8 cellular contexts compared by ENCODE assay signal in genomic region chr3:138687236-138687635, GRCh38.
A peak's percentile ranks its signal among the peaks of the same experiment; 100 is the strongest.
DNase-seq lines count a peak whose midpoint lies in the region; ATAC-seq and TF ChIP-seq lines count a peak whose summit lies in the region.

No MANE protein-coding gene starts in this region.

- intact Hi-C loops in Right ventricle myocardium superior (cut with DNase I), result no loop called here
- intact Hi-C loops in activated T-helper 2 cell treated with anti-CD3 and anti-CD28 coated beads, Interferon-gamma antibody, Interleukin-2, Interleukin-4, amounts not matched to agents 10 μg/mL and 5 μg/mL and 100 μg/mL, durations not matched to agents 14 hours and 24 hours and 36 hours (cut with micrococcal nuclease), result loop anchor here (5.0 kb wide), 1 partner anchor 95 kb away; the partner anchor contains the start of gene CEP70

- TF ChIP-seq CTCF in cardiac muscle cell (IDR thresholded peaks at IDR 0.05; ENCODE audit: low read depth, low read length), result no peak

- H3K18ac ChIP-seq in mesendoderm (ENCODE audit: low read length), result no peak overlapping the region

- H3K79me2 ChIP-seq in mesendoderm (ENCODE audit: control insufficient read depth, insufficient read depth, low read length), result no peaks in the 10 kb centered on the region

- H3K4me2 ChIP-seq in mesendoderm (ENCODE audit: low read length), result no peak overlapping the region

- H2BK15ac ChIP-seq in mesendoderm (replicated peaks; ENCODE audit: low read depth), result no peak overlapping the region

- peak overlapping the region; percentile 35 for H3K27ac Mint-ChIP-seq in activated T-helper 2 cell treated with anti-CD3 and anti-CD28 coated beads, Interferon-gamma antibody, Interleukin-2, Interleukin-4, amounts not matched to agents 10 μg/mL and 5 μg/mL and 100 μg/mL, durations not matched to agents 14 hours and 24 hours and 36 hours

- no peak overlapping the region for H3K23ac ChIP-seq in mesendoderm (ENCODE audit: low read length)

- H2BK5ac ChIP-seq in mesendoderm (ENCODE audit: low read length), result no peak overlapping the region

- no peak overlapping the region for H3K4me3 Mint-ChIP-seq in activated T-helper 2 cell treated with anti-CD3 and anti-CD28 coated beads, Interferon-gamma antibody, Interleukin-2, Interleukin-4, amounts not matched to agents 10 μg/mL and 5 μg/mL and 100 μg/mL, durations not matched to agents 14 hours and 24 hours and 36 hours (ENCODE audit: low read depth)

- no CpG with 5 or more reads among the region's 1 CpG for WGBS in mesendoderm (ENCODE audit: extremely low coverage, insufficient coverage, low lambda C conversion rate)

- H3K9ac ChIP-seq in mesendoderm (ENCODE audit: low read length), result no peak overlapping the region

- H3K4me1 Mint-ChIP-seq in activated T-helper 2 cell treated with anti-CD3 and anti-CD28 coated beads, Interferon-gamma antibody, Interleukin-2, Interleukin-4, amounts not matched to agents 10 μg/mL and 5 μg/mL and 100 μg/mL, durations not matched to agents 14 hours and 24 hours and 36 hours (ENCODE audit: low read depth), result peaks cover 13% of the 10 kb centered on the region

- H4K5ac ChIP-seq in mesendoderm (ENCODE audit: low read length), result no peak overlapping the region

- no peaks in the 10 kb centered on the region for H3K9me3 Mint-ChIP-seq in activated T-helper 2 cell treated with anti-CD3 and anti-CD28 coated beads, Interferon-gamma antibody, Interleukin-2, Interleukin-4, amounts not matched to agents 10 μg/mL and 5 μg/mL and 100 μg/mL, durations not matched to agents 14 hours and 24 hours and 36 hours

- no peaks in the 10 kb centered on the region for H3K79me1 ChIP-seq in mesendoderm (ENCODE audit: low read length)

- peaks cover 7% of the 10 kb centered on the region for H3K36me3 Mint-ChIP-seq in activated T-helper 2 cell treated with anti-CD3 and anti-CD28 coated beads, Interferon-gamma antibody, Interleukin-2, Interleukin-4, amounts not matched to agents 10 μg/mL and 5 μg/mL and 100 μg/mL, durations not matched to agents 14 hours and 24 hours and 36 hours (ENCODE audit: low read depth)

- DNase-seq in cardiac muscle cell (ENCODE audit: low read depth in 1 of 2, low spot score in 1 of 2), result no peak
- no peak for DNase-seq in Right ventricle myocardium superior
- DNase-seq in activated T-helper 2 cell treated with anti-CD3 and anti-CD28 coated beads, Interferon-gamma antibody, Interleukin-2, Interleukin-4, amounts not matched to agents 10 μg/mL and 5 μg/mL and 100 μg/mL, durations not matched to agents 14 hours and 24 hours and 36 hours (ENCODE audit: low spot score), result no peak
- no peak for DNase-seq in NCI-H1092 treated with DMSO at 0.1 percent for 48 hours (lab: John Stamatoyannopoulos, UW)
- DNase-seq in mesendoderm, result no peak
- no peak for DNase-seq in pons (ENCODE audit: low spot score)
- DNase-seq in activated CD4-positive, CD25-positive, alpha-beta regulatory T cell (lab: John Stamatoyannopoulos, UW), result no peak

- H3K27me3 Mint-ChIP-seq in activated T-helper 2 cell treated with anti-CD3 and anti-CD28 coated beads, Interferon-gamma antibody, Interleukin-2, Interleukin-4, amounts not matched to agents 10 μg/mL and 5 μg/mL and 100 μg/mL, durations not matched to agents 14 hours and 24 hours and 36 hours (ENCODE audit: low read depth), result no peaks in the 10 kb centered on the region

- H3K27ac ChIP-seq in cardiac muscle cell, result peak overlapping the region; percentile 59
- H3K27ac ChIP-seq in mesendoderm (ENCODE audit: low read depth, low read length), result no peak overlapping the region

- no peak for ATAC-seq in Right ventricle myocardium superior (ENCODE audit: poor library complexity)
- ATAC-seq in HG03060 (IDR thresholded peaks at IDR 0.05; ENCODE audit: low read depth, unreplicated experiment), result peak; percentile 23

- H3K4me1 ChIP-seq in cardiac muscle cell (ENCODE audit: low read depth) (peaks cover 8% of the 10 kb centered on the region), mesendoderm (ENCODE audit: control insufficient read depth, low read depth, low read length) (no peaks in the 10 kb centered on the region)

- no peak overlapping the region for H3K56ac ChIP-seq in mesendoderm (ENCODE audit: low read length)

- no peak overlapping the region for H3K4me3 ChIP-seq in cardiac muscle cell
- H3K4me3 ChIP-seq in mesendoderm (ENCODE audit: low read length), result no peak overlapping the region

- no peak overlapping the region for H4K8ac ChIP-seq in mesendoderm (ENCODE audit: low read depth, low read length)

- H3K36me3 ChIP-seq in cardiac muscle cell, result no peaks in the 10 kb centered on the region
- H3K36me3 ChIP-seq in mesendoderm (ENCODE audit: control insufficient read depth, insufficient read depth, low read length), result peaks cover 2% of the 10 kb centered on the region

- no peak overlapping the region for H3K4ac ChIP-seq in mesendoderm (ENCODE audit: low read depth, low read length)

- H2BK120ac ChIP-seq in mesendoderm (ENCODE audit: low read depth, low read length), result no peak overlapping the region

- no peaks in the 10 kb centered on the region for H3K27me3 ChIP-seq in cardiac muscle cell
- no peaks in the 10 kb centered on the region for H3K27me3 ChIP-seq in mesendoderm (ENCODE audit: insufficient read depth, low read length, poor library complexity)

- H3K9me3 ChIP-seq in cardiac muscle cell (ENCODE audit: low read depth), result no peaks in the 10 kb centered on the region

- no peak overlapping the region for H2AK5ac ChIP-seq in mesendoderm (ENCODE audit: low read length)
